Comparison of ENCODE assay signal across 15 cellular contexts in the genomic region with DNA sequence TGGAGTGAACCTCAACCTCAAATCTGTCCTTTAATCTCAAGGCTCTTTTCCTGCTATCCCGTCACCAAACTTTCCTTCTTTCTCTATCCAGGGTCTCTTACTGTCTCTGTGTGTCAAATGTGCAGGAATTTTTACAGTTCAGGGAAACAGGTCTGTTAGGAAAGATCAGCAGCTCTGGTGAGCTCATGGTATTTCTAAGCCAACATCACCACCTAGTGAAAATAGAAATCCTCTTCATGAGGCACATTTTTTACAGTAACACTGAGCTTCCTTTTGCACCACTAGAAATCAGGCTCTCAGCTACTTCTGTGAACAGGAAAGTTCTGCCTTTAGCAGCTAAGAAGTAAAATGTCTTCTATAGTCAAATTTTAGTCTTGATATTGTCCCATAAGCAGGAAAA. TPM values are rescaled to one million over a fixed set of nuclear protein-coding genes. Genes with fewer than 3 reads are reported as not detected.
DNase-seq lines count a peak whose midpoint lies in the region; ATAC-seq, FAIRE-seq and TF ChIP-seq lines count a peak whose summit lies in the region.
"Had no signal": no experiment of that assay in that cellular context is flagged by ENCODE, and none has a peak within 500 bp of the region (broad histone marks: within the 10 kb centered on the region; RNA-seq: fewer than 3 reads in every experiment).

No MANE protein-coding gene starts in this region.

- ATAC-seq in pancreas = peak; percentile 63 to 84 (median 78)
- ATAC-seq: gastrocnemius medialis, left ventricle myocardium superior had no signal

- no peak overlapping the region for H4K91ac ChIP-seq in H1 (replicated peaks; ENCODE audit: insufficient read length, low read length)

- H2BK5ac ChIP-seq in H1 (ENCODE audit: low read depth, low read length) = no peak overlapping the region

- H2AK5ac ChIP-seq in H1 (ENCODE audit: low read depth, low read length) = no peak overlapping the region

- no peak for TF ChIP-seq POLR2A in H1 (IDR thresholded peaks at IDR 0.05; ENCODE audit: control extremely low read depth in 1 of 2, low read depth in 2 of 2, low read length in 2 of 2)

- H3K79me2 ChIP-seq in H1 (ENCODE audit: control insufficient read depth in 1 of 2, insufficient read depth in 2 of 2, low read length in 2 of 2) = no peaks in the 10 kb centered on the region

- H4K5ac ChIP-seq in H1 (ENCODE audit: insufficient read length, low read depth, low read length) = no peak overlapping the region

- H3K4me1 ChIP-seq in H1 (replicated peaks in 1 of 4; ENCODE audit: control insufficient read depth in 3 of 4, insufficient read depth in 4 of 4, low read length in 3 of 4) (peaks cover 0 to 3% (median 0%) of the 10 kb centered on the region in 4 experiments; a peak in 1 of 7 replicates), pancreas (no peaks in the 10 kb centered on the region)
- H3K4me1 ChIP-seq: gastrocnemius medialis, uterus had no signal

- no peak overlapping the region for H3K14ac ChIP-seq in H1 (ENCODE audit: insufficient read length)

- FAIRE-seq in H1 (lab: Jason Lieb, UNC) (peak; percentile 97), pancreas (lab: Jason Lieb, UNC) (no peak), D721Med (lab: Jason Lieb, UNC) (no peak)

- H3K9me3 ChIP-seq in H1 (ENCODE audit: insufficient read depth in 2 of 2, low read depth in 1 of 2, low read length in 1 of 2) = no peaks in the 10 kb centered on the region
- H3K9me3 ChIP-seq in pancreas = no peaks in the 10 kb centered on the region
- H3K9me3 ChIP-seq: gastrocnemius medialis, uterus had no signal

- H3K27ac ChIP-seq in H1 (ENCODE audit: low read depth, low read length) (no peak overlapping the region), pancreas (no peak overlapping the region)
- H3K27ac ChIP-seq: gastrocnemius medialis, uterus had no signal

- no peak overlapping the region for H2BK20ac ChIP-seq in H1 (ENCODE audit: low read length)

- no peak overlapping the region for H2BK15ac ChIP-seq in H1 (ENCODE audit: low read length)

- TF ChIP-seq CTCF in H1 (IDR thresholded peaks at IDR 0.05; ENCODE audit: control extremely low read depth in 1 of 3, insufficient read depth in 1 of 3, low read depth in 1 of 3, low read length in 3 of 3) = peak in 2 of 3 experiments; percentile 41 to 52; a peak in 3 of 4 replicates
- no peak for TF ChIP-seq CTCF in pancreas (IDR thresholded peaks at IDR 0.05)
- no peak for TF ChIP-seq CTCF in D721Med (IDR thresholded peaks at IDR 0.05; ENCODE audit: insufficient read depth, missing control alignments)

- no peak overlapping the region for H3K9ac ChIP-seq in H1 (replicated peaks in 1 of 4; ENCODE audit: extremely low read depth in 1 of 4, low read depth in 3 of 4, low read length in 3 of 4)

- 0 out of 2 replicates have a peak overlapping the region, but pooled peaks have one; percentile 44 for H2AFZ ChIP-seq in H1 (ENCODE audit: low read length)

- TF ChIP-seq RAD21 in H1 (IDR thresholded peaks at IDR 0.05 in 1 of 2, conservative IDR thresholded peaks at IDR 0.05 in 1 of 2; ENCODE audit: low read depth in 2 of 2, low read length in 2 of 2) = peak; percentile 80 to 81

- no peaks in the 10 kb centered on the region for H4K20me1 ChIP-seq in H1 (replicated peaks in 1 of 2; ENCODE audit: control insufficient read depth in 1 of 2, insufficient read depth in 2 of 2, low read length in 2 of 2)

- POLR2A ChIA-PET in H1 (lab: Charles Lee; ENCODE audit: partially characterized antibody) = interaction anchor here (0.9 kb wide), 1 partner anchor 305 kb away, joined by 3 read pairs; no protein-coding TSS in a partner anchor

- H3K79me1 ChIP-seq in H1 (ENCODE audit: low read depth, low read length) = no peaks in the 10 kb centered on the region

- no peak overlapping the region for H3K4ac ChIP-seq in H1 (replicated peaks; ENCODE audit: insufficient read length, low read depth, low read length)

- no peak overlapping the region for H2BK120ac ChIP-seq in H1 (replicated peaks; ENCODE audit: low read depth, low read length)

- H4K8ac ChIP-seq in H1 (ENCODE audit: extremely low read depth, insufficient read depth, low read length) = no peak overlapping the region

- peak overlapping the region in 1 of 2 experiments; percentile 17; a peak in 2 of 4 replicates for H3K4me2 ChIP-seq in H1 (ENCODE audit: insufficient read depth in 1 of 2, low read depth in 2 of 2, low read length in 2 of 2)

- DNase-seq in NCI-H526 (lab: John Stamatoyannopoulos, UW) (peak; percentile 5 to 36), NCI-H526 treated with DMSO at 0.1 percent for 48 hours (lab: John Stamatoyannopoulos, UW) (no peak), NCI-H2227 treated with DMSO at 0.1 percent for 48 hours (lab: John Stamatoyannopoulos, UW) (peak; percentile 56), H1 (ENCODE audit: low read depth in 1 of 2, low spot score in 2 of 2) (no peak), pancreas (no peak), D721Med (ENCODE audit: insufficient read length, low spot score) (no peak), NCI-H69 (lab: John Stamatoyannopoulos, UW) (no peak), ACHN (no peak)
- DNase-seq: gastrocnemius medialis; HFFc6; left ventricle myocardium superior; NCI-H2171; Right ventricle myocardium superior; stimulated activated CD4-positive, alpha-beta T cell treated with anti-CD3 and anti-CD28 coated beads, Interleukin-15, amount 100 ng/mL, for 24 hours; uterus had no signal

- H3K36me3 ChIP-seq in H1 (ENCODE audit: control insufficient read depth in 2 of 4, insufficient read depth in 4 of 4, low read length in 3 of 4) (no peaks in the 10 kb centered on the region), pancreas (no peaks in the 10 kb centered on the region)
- H3K36me3 ChIP-seq: gastrocnemius medialis, uterus had no signal

- H3K27me3 ChIP-seq in H1 (replicated peaks in 1 of 4; ENCODE audit: control insufficient read depth in 3 of 4, extremely low read depth in 1 of 4, insufficient read depth in 3 of 4, low read length in 3 of 4) (no peaks in the 10 kb centered on the region), pancreas (peaks cover 0 to 9% (median 0%) of the 10 kb centered on the region in 4 donors)
- H3K27me3 ChIP-seq: uterus had no signal

- in situ Hi-C loops in ACHN (cut with HindIII; ENCODE audit: low pct_ligation_motif_present, low pct_unique_long_range_greater_than_20kb, low sequenced_read_pairs) = no loop called here

- intact Hi-C loops in pancreas (cut with DNase I) = no loop called here

- TF ChIP-seq EP300 in H1 (IDR thresholded peaks at IDR 0.05; ENCODE audit: borderline replicate concordance in 1 of 2, low read depth in 2 of 2, low read length in 2 of 2) = no peak

- H3K56ac ChIP-seq in H1 (replicated peaks; ENCODE audit: insufficient read length, low read depth, low read length) = no peak overlapping the region

- CTCF ChIA-PET in H1 (lab: Charles Lee; ENCODE audit: partially characterized antibody) = interaction anchor here (0.6 to 5.1 kb wide), 12 partner anchors 14 to 352 kb away, joined by 3 to 22 read pairs (median 3); no protein-coding TSS in a partner anchor

- no peak overlapping the region for H2BK12ac ChIP-seq in H1 (ENCODE audit: low read depth, low read length)

- H3K4me3 ChIP-seq in H1 (ENCODE audit: extremely low read depth in 1 of 4, insufficient read depth in 2 of 4, low read depth in 3 of 4, low read length in 4 of 4) = peak overlapping the region in 1 of 4 experiments; percentile 36; a peak in 1 of 8 replicates
- H3K4me3 ChIP-seq in pancreas = peak overlapping the region in 1 of 4 donors; percentile 5
- H3K4me3 ChIP-seq: gastrocnemius medialis, uterus had no signal

- 0% methylated on average over 1 of the region's 1 CpG; no CpG with 5 or more reads in 1 of the 2 experiments for WGBS in H1 (ENCODE audit: extremely low coverage in 1 of 2, insufficient coverage in 1 of 2, insufficient read length in 1 of 2, insufficient replicate concordance in 2 of 2, low coverage in 1 of 2, low lambda C conversion rate in 2 of 2, missing lambda C conversion rate in 1 of 2), 2 experiments
- WGBS in pancreas, 2 donors = 0% methylated on average over 1 of the region's 1 CpG

- H3K23ac ChIP-seq in H1 (ENCODE audit: insufficient read length) = no peak overlapping the region

- H3K18ac ChIP-seq in H1 (ENCODE audit: extremely low read depth, low read length) = no peak overlapping the region

- 0 out of 2 replicates have a peak, but pooled peaks cover 2% of the 10 kb centered on the region for H3K23me2 ChIP-seq in H1 (ENCODE audit: low read depth, low read length)

TF ChIP-seq in H1, 55 proteins besides CTCF, POLR2A, EP300 and RAD21:
- TF ChIP-seq KDM1A (IDR thresholded peaks at IDR 0.05; ENCODE audit: borderline replicate concordance, low read length) (no peak), RBBP5 (IDR thresholded peaks at IDR 0.05; ENCODE audit: borderline replicate concordance, low read depth, low read length) (no peak), TEAD4 (IDR thresholded peaks at IDR 0.05; ENCODE audit: low read depth, low read length) (no peak), ASH2L (IDR thresholded peaks at IDR 0.05; ENCODE audit: low read length) (no peak), EGR1 (IDR thresholded peaks at IDR 0.05; ENCODE audit: borderline replicate concordance, low read depth, low read length) (no peak)

RNA-seq across cellular contexts. Expression of a gene that starts 39.6 kb away (rescaled TPM):
- total RNA-seq in H1 (2021; fragmentation: NEBNext Ultra II Directional; extraction: Animal tissue kit (Norgen Biotek cat#: 25700)) = 37.6 and 39.3 TPM in 2 replicates
- polyA plus RNA-seq in H1 (2011; rRNA removed) (20.5 and 31.3 TPM in 2 replicates), pancreas (1 to 10 TPM; 1.4 to 2.0 TPM)
- 29.5 TPM for polyA plus RNA-seq in H1 (2011; cell fraction: cytosol; rRNA removed)
- polyA plus RNA-seq in H1 (2011; cell fraction: nucleus; rRNA removed) = 11.7 TPM
- polyA plus RNA-seq in H1 (2012, experiment 1 of 2) = 21.3 to 29.4 TPM (median 23.0 TPM) in 4 replicates
- 7.2 TPM for polyA plus RNA-seq in H1 (2012, experiment 2 of 2)
- polyA plus RNA-seq in H1 (2013, experiment 1 of 2) = 22.2 TPM
- 23.0 TPM for polyA plus RNA-seq in H1 (2013, experiment 2 of 2)
- polyA minus RNA-seq in H1 (2011; rRNA and poly(A)+ RNA removed) = 22.3 and 25.6 TPM in 2 replicates
- 10.5 TPM for polyA minus RNA-seq in H1 (2011; cell fraction: cytosol; rRNA and poly(A)+ RNA removed)
- 12.6 TPM for polyA minus RNA-seq in H1 (2011; cell fraction: nucleus; rRNA and poly(A)+ RNA removed)
- 1 to 10 TPM; 1.1 to 4.6 (median 2.2) TPM for total RNA-seq in pancreas
- total RNA-seq: Right ventricle myocardium superior had no signal

Comparison
In these comparisons a context has a peak if more than half of its experiments do, and no peak if none do; other contexts are left out.
1. DNase-seq: peak in NCI-H526 (2 of 2) and NCI-H2227 treated with DMSO at 0.1 percent for 48 hours (single experiment); none in NCI-H526 treated with DMSO at 0.1 percent for 48 hours (single experiment), H1 (0 of 2), pancreas (0 of 6), D721Med (single experiment), NCI-H69 (single experiment) and ACHN (single experiment).
2. CTCF ChIP-seq: peak in H1 (2 of 3); none in pancreas (0 of 4) and D721Med (single experiment).